Comparison of ENCODE assay signal across 22 cellular contexts in genomic region chr22:36765943-36766450, GRCh38. TPM values are rescaled to one million over a fixed set of nuclear protein-coding genes. Genes with fewer than 3 reads are reported as not detected.
A peak's percentile ranks its signal among the peaks of the same experiment; 100 is the strongest.
DNase-seq lines count a peak whose midpoint lies in the region; ATAC-seq and TF ChIP-seq lines count a peak whose summit lies in the region.
"Had no signal": no experiment of that assay in that cellular context is flagged by ENCODE, and none has a peak within 500 bp of the region (broad histone marks: within the 10 kb centered on the region; RNA-seq: fewer than 3 reads in every experiment).

No MANE protein-coding gene starts in this region.

- no peak overlapping the region for H2AFZ ChIP-seq in IMR-90 (replicated peaks; ENCODE audit: low read length, poor library complexity)
- no peak overlapping the region for H2AFZ ChIP-seq in mesenchymal stem cell (ENCODE audit: low read depth, low read length)

- no peak for TF ChIP-seq RAD21 in IMR-90 (IDR thresholded peaks at IDR 0.05; ENCODE audit: low read length)

- no peak overlapping the region for H3K4ac ChIP-seq in IMR-90 (ENCODE audit: low read depth, low read length)
- no peak overlapping the region for H3K4ac ChIP-seq in mesenchymal stem cell (ENCODE audit: low read depth in 1 of 2, low read length in 2 of 2)

- H2AK9ac ChIP-seq in IMR-90 (replicated peaks; ENCODE audit: low read depth, low read length, poor library complexity) = peak overlapping the region; percentile 35

- H3K4me3 ChIP-seq in AG09309 (ENCODE audit: control insufficient read depth, low read depth, low read length) (no peak overlapping the region), IMR-90 (ENCODE audit: insufficient read depth, low read depth, low read length) (no peak overlapping the region), choroid plexus epithelial cell (ENCODE audit: low read depth, low read length) (no peak overlapping the region), mesenchymal stem cell (ENCODE audit: insufficient read depth in 1 of 2, low read depth in 1 of 2, low read length in 2 of 2) (no peak overlapping the region), SJCRH30 (no peak overlapping the region)
- H3K4me3 ChIP-seq: GM12878, SK-N-MC, tibial nerve had no signal

- H4K91ac ChIP-seq in IMR-90 (ENCODE audit: insufficient read depth, low read depth, low read length) (no peak overlapping the region), mesenchymal stem cell (ENCODE audit: low read length) (no peak overlapping the region)

- no peak overlapping the region for H3K56ac ChIP-seq in IMR-90 (ENCODE audit: extremely low read depth, insufficient read depth, low read length)

- CTCF ChIA-PET in IMR-90 (lab: Yijun Ruan, JAX) = no interaction called here
- CTCF ChIA-PET in GM10248 (lab: Yijun Ruan, JAX) = interaction anchor here (1.0 to 21.5 kb wide), 3 partner anchors 7 to 18 kb away, joined by 3 to 164 read pairs (median 4); partner anchors contain the start of gene IFT27

- H2BK15ac ChIP-seq in IMR-90 (ENCODE audit: low read depth, low read length) (no peak overlapping the region), mesenchymal stem cell (ENCODE audit: low read depth, poor library complexity, severe bottlenecking) (no peak overlapping the region)

- no TSS peak for BruUV-seq in IMR-90 (replicated peaks; lab: Mats Ljungman, UMichigan)

- no peak overlapping the region for H2BK20ac ChIP-seq in IMR-90 (ENCODE audit: low read depth, low read length)

- H3K36me3 ChIP-seq in IMR-90 (ENCODE audit: control insufficient read depth, insufficient read depth, low read length) (peaks cover 17% of the 10 kb centered on the region), mesenchymal stem cell (ENCODE audit: control insufficient read depth in 1 of 2, insufficient read depth in 2 of 2, low read depth in 1 of 2, low read length in 2 of 2) (peaks cover 45 to 46% of the 10 kb centered on the region in 2 experiments), SJCRH30 (no peaks in the 10 kb centered on the region)

- no peak for TF ChIP-seq POLR2A in IMR-90 (IDR thresholded peaks at IDR 0.05; ENCODE audit: low read depth, low read length)

- H2BK12ac ChIP-seq in mesenchymal stem cell (ENCODE audit: low read length in 2 of 2) = no peak overlapping the region

- H3K79me1 ChIP-seq in IMR-90 (ENCODE audit: low read depth in 1 of 2, low read length in 2 of 2) (0 out of 4 replicates have a peak, but pooled peaks cover 0 to 2% of the 10 kb centered on the region in 2 experiments), mesenchymal stem cell (replicated peaks; ENCODE audit: low read length, poor library complexity, severe bottlenecking) (no peaks in the 10 kb centered on the region)

- no peak overlapping the region for H3K9ac ChIP-seq in IMR-90 (ENCODE audit: low read depth, low read length)
- H3K9ac ChIP-seq in mesenchymal stem cell (ENCODE audit: low read length) = peak overlapping the region; percentile 30

- H3K14ac ChIP-seq in IMR-90 (replicated peaks; ENCODE audit: low read depth, low read length) (no peak overlapping the region), mesenchymal stem cell (ENCODE audit: low read length in 2 of 2) (no peak overlapping the region)

- dilution Hi-C loops in IMR-90 (cut with HindIII; ENCODE audit: low sequenced_read_pairs, unreplicated experiment) = no loop called here

- POLR2A ChIA-PET in IMR-90 (lab: Charles Lee; ENCODE audit: unreplicated experiment) (no interaction called here), GM10248 (lab: Yijun Ruan, JAX) (no interaction called here)

- TF ChIP-seq CTCF in AG09309 (IDR thresholded peaks at IDR 0.05; ENCODE audit: control insufficient read depth, insufficient read depth, low read depth, low read length, missing control alignments) (no peak), IMR-90 (conservative IDR thresholded peaks at IDR 0.05; ENCODE audit: low read depth, low read length) (no peak), choroid plexus epithelial cell (conservative IDR thresholded peaks at IDR 0.05; ENCODE audit: low read depth, low read length) (no peak), GM10248 (IDR thresholded peaks at IDR 0.05; ENCODE audit: control extremely low read depth, extremely low read depth, low read depth, missing control alignments) (no peak)

- H2BK5ac ChIP-seq in IMR-90 (ENCODE audit: low read depth, low read length, poor library complexity, severe bottlenecking) (no peak overlapping the region), mesenchymal stem cell (ENCODE audit: low read depth, low read length, poor library complexity, severe bottlenecking) (no peak overlapping the region)

- intact Hi-C loops in IMR-90 (cut with micrococcal nuclease) = no loop called here

- peak; percentile 28; the same call in 1 of the 2 replicates for ATAC-seq in IMR-90 (ENCODE audit: low read depth)
- ATAC-seq in GM21723 (IDR thresholded peaks at IDR 0.05; ENCODE audit: unreplicated experiment) = no peak
- ATAC-seq: GM12878, PC-3 had no signal

- H3K9me3 ChIP-seq in IMR-90 (ENCODE audit: control insufficient read depth, insufficient read depth, low read length) (no peaks in the 10 kb centered on the region), mesenchymal stem cell (ENCODE audit: control insufficient read depth, low read length) (no peaks in the 10 kb centered on the region), SJCRH30 (replicated peaks) (no peaks in the 10 kb centered on the region)
- H3K9me3 ChIP-seq: tibial nerve had no signal

- H4K20me1 ChIP-seq in IMR-90 (ENCODE audit: insufficient read depth, low read length) = no peaks in the 10 kb centered on the region; the same call in 1 of the 2 replicates

- in situ Hi-C loops in IMR-90 (cut with MboI; ENCODE audit: low sequenced_read_pairs) = no loop called here

- H3K27me3 ChIP-seq in IMR-90 (ENCODE audit: control insufficient read depth, insufficient read depth, low read length) (no peaks in the 10 kb centered on the region), mesenchymal stem cell (ENCODE audit: control insufficient read depth in 1 of 2, insufficient read depth in 1 of 2, low read length in 2 of 2) (no peaks in the 10 kb centered on the region), SJCRH30 (0 out of 2 replicates have a peak, but pooled peaks cover 3% of the 10 kb centered on the region)
- H3K27me3 ChIP-seq: tibial nerve had no signal

- H3K23ac ChIP-seq in IMR-90 (ENCODE audit: low read depth, low read length) (no peak overlapping the region), mesenchymal stem cell (ENCODE audit: low read length in 2 of 2) (no peak overlapping the region)

- H4K8ac ChIP-seq in IMR-90 (ENCODE audit: low read depth in 2 of 2, low read length in 2 of 2) = no peak overlapping the region
- no peak overlapping the region for H4K8ac ChIP-seq in mesenchymal stem cell (ENCODE audit: low read length)

- H2AK5ac ChIP-seq in IMR-90 (ENCODE audit: low read depth, low read length) (no peak overlapping the region), mesenchymal stem cell (ENCODE audit: low read length, severe bottlenecking) (no peak overlapping the region)

- H2BK120ac ChIP-seq in IMR-90 (ENCODE audit: low read depth, low read length) (no peak overlapping the region), mesenchymal stem cell (ENCODE audit: low read depth, low read length) (no peak overlapping the region)

- peaks cover 8% of the 10 kb centered on the region; the same call in 1 of the 2 replicates for H3K4me1 ChIP-seq in IMR-90 (ENCODE audit: control insufficient read depth, insufficient read depth, low read length)
- H3K4me1 ChIP-seq in mesenchymal stem cell (ENCODE audit: control insufficient read depth, insufficient read depth, low read depth, low read length) = peaks cover 7% of the 10 kb centered on the region
- no peaks in the 10 kb centered on the region for H3K4me1 ChIP-seq in SJCRH30
- H3K4me1 ChIP-seq: tibial nerve had no signal

- H3K4me2 ChIP-seq in IMR-90 (ENCODE audit: low read depth, low read length) (no peak overlapping the region), mesenchymal stem cell (ENCODE audit: low read length, poor library complexity, severe bottlenecking) (no peak overlapping the region)

- H3K27ac ChIP-seq in IMR-90 (ENCODE audit: insufficient read depth, low read length) (no peak overlapping the region), mesenchymal stem cell (ENCODE audit: low read length, poor library complexity, severe bottlenecking) (no peak overlapping the region), SJCRH30 (no peak overlapping the region)
- H3K27ac ChIP-seq: SK-N-MC, tibial nerve had no signal

- no peak overlapping the region for H3K18ac ChIP-seq in IMR-90 (ENCODE audit: low read depth, low read length)
- H3K18ac ChIP-seq in mesenchymal stem cell (ENCODE audit: low read depth in 1 of 2, low read length in 2 of 2) = no peak overlapping the region

- peaks cover 8% of the 10 kb centered on the region for H3K9me1 ChIP-seq in IMR-90 (ENCODE audit: insufficient read depth, low read length)

- DNase-seq in AG09309 (ENCODE audit: low read depth) (peak; percentile 17), IMR-90 (peak; percentile 59), choroid plexus epithelial cell (ENCODE audit: low read depth) (peak; percentile 14), mesenchymal stem cell (no peak), DMS153 (lab: John Stamatoyannopoulos, UW) (no peak), SJCRH30 (no peak), GM10248 (ENCODE audit: extremely low spot score) (no peak)
- DNase-seq: ACHN; activated CD4-positive, CD25-positive, alpha-beta regulatory T cell treated with anti-CD3 and anti-CD28 coated beads, Interleukin-2, amount 50 U/mL, for 72 hours; COR-L47; effector memory CD4-positive, alpha-beta T cell; kidney glomerular epithelial cell; NCI-H1436; NCI-H82; PC-3; retina; stimulated activated naive B cell treated with anti-CD40 and anti-IgM and Interleukin-4, amounts not matched to agents 10 μg/mL and 1 μg/mL and 100 μg/mL, for 72 hours; T1000 had no signal

- WGBS in IMR-90 (ENCODE audit: extremely low coverage in 2 of 2, insufficient read length in 1 of 2), 2 experiments = 79% methylated on average over 4 of the region's 11 CpGs; no CpG with 5 or more reads in 1 of the 2 experiments
- 89% methylated on average over 11 of the region's 11 CpGs for WGBS in mesenchymal stem cell

- no peak overlapping the region for H4K5ac ChIP-seq in IMR-90 (ENCODE audit: low read depth, low read length)

TF ChIP-seq in IMR-90, 13 proteins besides CTCF, POLR2A, EP300 and RAD21 (continues in another document):
- peak; percentile 34; the same call in 1 of the 2 replicates for TF ChIP-seq MXI1 (IDR thresholded peaks at IDR 0.05; ENCODE audit: borderline replicate concordance, low read depth, low read length)

RNA-seq across cellular contexts. Expression of gene IFT27, which starts 9.9 kb away (rescaled TPM):
- total RNA-seq in IMR-90 (2012; rRNA removed) = 14.5 and 18.3 TPM in 2 replicates
- polyA plus RNA-seq in IMR-90 (2012; rRNA removed) = 26.9 and 27.0 TPM in 2 replicates
- 19.5 and 23.4 TPM in 2 replicates for polyA plus RNA-seq in IMR-90 (2012; cell fraction: cytosol; rRNA removed)
- polyA plus RNA-seq in IMR-90 (2012; cell fraction: nucleus; rRNA removed; ENCODE audit: low replicate concordance) = 91.4 and 200 TPM in 2 replicates
- polyA plus RNA-seq in mesenchymal stem cell (2013, experiment 1 of 2) = 31.2 TPM
- 31.2 TPM for polyA plus RNA-seq in mesenchymal stem cell (2013, experiment 2 of 2)
- total RNA-seq in SJCRH30 (2014; rRNA removed; shearing (Covaris generic)) = 1.8 and 2.2 TPM in 2 replicates

RNA-seq across cellular contexts. Expression of gene PVALB, which starts 50.8 kb away (rescaled TPM):
- total RNA-seq in IMR-90 (2012; rRNA removed) = not detected in 2 replicates
- not detected in 2 replicates for polyA plus RNA-seq in IMR-90 (2012; rRNA removed)
- not detected in 2 replicates for polyA plus RNA-seq in IMR-90 (2012; cell fraction: cytosol; rRNA removed)
- not detected in 2 replicates for polyA plus RNA-seq in IMR-90 (2012; cell fraction: nucleus; rRNA removed; ENCODE audit: low replicate concordance)
- polyA plus RNA-seq in mesenchymal stem cell (2013, experiment 1 of 2) = not detected
- polyA plus RNA-seq in mesenchymal stem cell (2013, experiment 2 of 2) = not detected
- 0.45 TPM in 1 of 2 replicates, not detected in the other for total RNA-seq in SJCRH30 (2014; rRNA removed; shearing (Covaris generic))
- total RNA-seq: GM12878, PC-3, tibial nerve had no signal
- polyA plus RNA-seq: GM12878 had no signal

Comparison
In these comparisons a context has a peak if more than half of its experiments do, and no peak if none do; other contexts are left out.
1. DNase-seq: peak in AG09309 (single experiment), IMR-90 (single experiment) and choroid plexus epithelial cell (single experiment); none in mesenchymal stem cell (single experiment), DMS153 (single experiment), SJCRH30 (0 of 2) and GM10248 (single experiment).